In the genomic region with DNA sequence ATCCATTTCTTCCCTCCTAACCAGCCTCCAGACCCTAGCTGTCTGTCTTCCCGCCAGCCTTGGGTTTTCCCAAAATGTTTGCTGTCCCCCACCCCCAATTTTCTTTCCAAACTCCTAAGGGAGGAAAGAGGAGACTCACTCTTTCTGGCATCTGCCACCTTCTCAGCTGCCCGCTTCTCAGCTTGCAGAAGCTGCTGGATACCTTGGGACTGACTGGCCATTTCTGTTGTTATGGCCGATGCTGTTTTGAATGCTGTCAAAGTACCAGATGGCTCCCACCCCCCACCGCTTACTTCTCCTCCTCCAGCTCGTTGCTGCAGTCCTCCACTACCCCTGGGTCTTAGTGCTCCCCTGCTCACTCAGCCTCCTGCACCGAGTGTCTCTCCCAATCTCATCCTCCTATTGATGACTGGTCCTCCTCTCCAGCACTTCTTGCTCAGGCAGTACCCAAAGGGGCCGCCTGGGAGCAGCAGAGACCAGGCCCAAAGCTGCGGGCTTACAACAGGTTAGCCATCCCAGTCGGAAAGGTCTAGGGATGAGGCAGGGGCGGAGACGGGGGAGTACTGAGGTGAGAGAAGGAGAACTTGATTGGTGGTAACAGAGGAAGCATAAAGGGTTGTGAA, we compare ENCODE assay signal across 8 cellular contexts. TPM values are rescaled to one million over a fixed set of nuclear protein-coding genes. Genes with fewer than 3 reads are reported as not detected.
DNase-seq lines count a peak whose midpoint lies in the region; ATAC-seq and TF ChIP-seq lines count a peak whose summit lies in the region.

A gene (minus strand): TSS at position 270 of the 623 bp plus-strand sequence. CDS start 49 bp downstream, at position 221.

- ATAC-seq in GM18861 (IDR thresholded peaks at IDR 0.05; ENCODE audit: unreplicated experiment): peak; percentile 43

- H3K27me3 Mint-ChIP-seq in activated CD4-positive, alpha-beta memory T cell treated with anti-CD3 and anti-CD28 coated beads for 36 hours: no peaks in the 10 kb centered on the region

- POLR2A ChIA-PET in activated CD4-positive, alpha-beta memory T cell treated with anti-CD3 and anti-CD28 coated beads for 36 hours (lab: Charles Lee): interaction anchor here (1.0 to 9.0 kb wide), 3 partner anchors 33 to 52 kb away, joined by 3 to 125 read pairs (median 5); a partner anchor contains a TSS

- H3K4me1 Mint-ChIP-seq in activated CD4-positive, alpha-beta memory T cell treated with anti-CD3 and anti-CD28 coated beads for 36 hours (ENCODE audit: low read depth): peaks cover 43% of the 10 kb centered on the region

- TF ChIP-seq POLR2A in lower leg skin (IDR thresholded peaks at IDR 0.05): no peak

- H3K4me3 ChIP-seq in HL-60 (replicated peaks; ENCODE audit: insufficient read depth, low read length): peak within 1 kb of the TSS; percentile 27
- peak within 1 kb of the TSS; percentile 29 to 82 (median 68) for H3K4me3 ChIP-seq in dorsolateral prefrontal cortex
- no peak within 1 kb of the TSS for H3K4me3 ChIP-seq in lower leg skin (ENCODE audit: low read depth, poor library complexity, severe bottlenecking)

- DNase-seq in ACHN (peak; percentile 84), HL-60 (ENCODE audit: low read depth in 1 of 2, low spot score in 1 of 2) (peak; percentile 85 to 93), NCI-H774 (lab: John Stamatoyannopoulos, UW) (peak; percentile 88), dorsolateral prefrontal cortex (peak; percentile 88 to 96 (median 94)), lower leg skin (ENCODE audit: low spot score in 2 of 2) (peak; percentile 90 to 98)
- DNase-seq in activated CD4-positive, alpha-beta memory T cell treated with anti-CD3 and anti-CD28 coated beads for 36 hours: peak; percentile 95
- peak; percentile 86 to 87 for DNase-seq in stimulated activated CD4-positive, alpha-beta T cell treated with anti-CD3 and anti-CD28 coated beads, Interleukin-4, amount 100 ng/mL, for 48 hours (ENCODE audit: low read depth in 2 of 2)

- H3K9me3 Mint-ChIP-seq in activated CD4-positive, alpha-beta memory T cell treated with anti-CD3 and anti-CD28 coated beads for 36 hours: no peaks in the 10 kb centered on the region

- H3K4me3 Mint-ChIP-seq in activated CD4-positive, alpha-beta memory T cell treated with anti-CD3 and anti-CD28 coated beads for 36 hours: peak within 1 kb of the TSS; percentile 76

- peak within 1 kb of the TSS; percentile 51 for H3K27ac ChIP-seq in HL-60 (replicated peaks)
- H3K27ac ChIP-seq in dorsolateral prefrontal cortex: peak within 1 kb of the TSS; percentile 51 to 96 (median 90)

- peak; percentile 91 for TF ChIP-seq CTCF in HL-60 (IDR thresholded peaks at IDR 0.05; ENCODE audit: insufficient read depth, low read length)
- peak; percentile 82 to 99 (median 94) for TF ChIP-seq CTCF in dorsolateral prefrontal cortex (IDR thresholded peaks at IDR 0.05 in 54 of 56, conservative IDR thresholded peaks at IDR 0.05 in 2 of 56; ENCODE audit: low read depth in 1 of 56, partially characterized antibody in 56 of 56)
- peak in 1 of 3 donors; percentile 97 for TF ChIP-seq CTCF in lower leg skin (IDR thresholded peaks at IDR 0.05)

- intact Hi-C loops in activated CD4-positive, alpha-beta memory T cell treated with anti-CD3 and anti-CD28 coated beads for 36 hours (cut with micrococcal nuclease): loop anchor here (1.0 to 5.0 kb wide), 6 partner anchors 26 to 284 kb away; a partner anchor contains a TSS
- intact Hi-C loops in dorsolateral prefrontal cortex (cut with DNase I): loop anchor here (1.0 to 10.0 kb wide), 11 partner anchors 36 to 418 kb away; a partner anchor contains a TSS
- intact Hi-C loops in lower leg skin (cut with DNase I; ENCODE audit: low total_unique reads): loop anchor here (5.0 kb wide), 1 partner anchor 51 kb away; no protein-coding TSS in a partner anchor

- H3K27ac Mint-ChIP-seq in activated CD4-positive, alpha-beta memory T cell treated with anti-CD3 and anti-CD28 coated beads for 36 hours: peak within 1 kb of the TSS; percentile 89

- H3K27me3 ChIP-seq in HL-60 (ENCODE audit: insufficient read depth, poor library complexity, severe bottlenecking) (no peaks in the 10 kb centered on the region), dorsolateral prefrontal cortex (no peaks in the 10 kb centered on the region)

- WGBS in lower leg skin, 2 donors: 7 to 8% methylated on average over 11 of the region's 11 CpGs

- in situ Hi-C loops in ACHN (cut with HindIII; ENCODE audit: low pct_ligation_motif_present, low pct_unique_long_range_greater_than_20kb, low sequenced_read_pairs): no loop called here

- peaks cover 14% of the 10 kb centered on the region for H3K36me3 Mint-ChIP-seq in activated CD4-positive, alpha-beta memory T cell treated with anti-CD3 and anti-CD28 coated beads for 36 hours

- CTCF ChIA-PET in activated CD4-positive, alpha-beta memory T cell treated with anti-CD3 and anti-CD28 coated beads for 36 hours (lab: Charles Lee): interaction anchor here (0.6 to 29.2 kb wide), 11 partner anchors 10 to 469 kb away, joined by 3 to 1658 read pairs (median 4); a partner anchor contains a TSS

RNA-seq across cellular contexts. Expression of the gene that starts here (rescaled TPM):
- total RNA-seq in activated CD4-positive, alpha-beta memory T cell treated with anti-CD3 and anti-CD28 coated beads for 36 hours: 1 to 10 TPM; 1.4 to 1.6 TPM
- total RNA-seq in dorsolateral prefrontal cortex (100 to 1,000 TPM in 118 of 120 experiments, 10 to 100 TPM in 2; 80.0 to 352 (median 250) TPM), lower leg skin (1 to 10 TPM in 1 of 4 donors, under 1 TPM in 1, not detected in 2; 0.46 to 1.3 TPM)

Comparison
In these comparisons a context has a peak if more than half of its experiments do, and no peak if none do; other contexts are left out.
1. RNA of the gene that starts here (total RNA-seq): 80.0 to 352 TPM in dorsolateral prefrontal cortex; 1.4 to 1.6 TPM in activated CD4-positive, alpha-beta memory T cell treated with anti-CD3 and anti-CD28 coated beads for 36 hours and 0.46 to 1.3 TPM in lower leg skin; every median in the first group is over 10 times any median in the second.
2. Peak in every context shown above with its lines, with median percentiles within 50 percentile points of each other: DNase-seq.